12 cellular contexts compared by ENCODE assay signal in genomic region chr13:104011505-104012270, GRCh38.
DNase-seq lines count a peak whose midpoint lies in the region; ATAC-seq and TF ChIP-seq lines count a peak whose summit lies in the region.
"Had no signal": no experiment of that assay in that cellular context is flagged by ENCODE, and none has a peak within 500 bp of the region (broad histone marks: within the 10 kb centered on the region; RNA-seq: fewer than 3 reads in every experiment).

No MANE protein-coding gene starts in this region.

- WGBS in right lobe of liver (ENCODE audit: insufficient coverage, low coverage, low lambda C conversion rate, missing lambda C conversion rate) = 48% methylated on average over 18 of the region's 18 CpGs

- H3K9me3 Mint-ChIP-seq in nephron = no peaks in the 10 kb centered on the region

- peak; percentile 67 for DNase-seq in NCI-H526 treated with DMSO at 0.1 percent for 48 hours (lab: John Stamatoyannopoulos, UW)
- peak; percentile 52 for DNase-seq in ecto neural progenitor cell (ENCODE audit: low spot score)
- DNase-seq in activated effector memory CD4-positive, alpha-beta T cell treated with Interleukin-2 at 50 U/mL for 16 hours = no peak
- DNase-seq in stimulated activated naive CD8-positive, alpha-beta T cell treated with anti-CD3 and anti-CD28 coated beads, Interleukin-15, Interleukin-2, amounts not matched to agents 100 U/mL and 50 U/mL, for 24 hours = no peak
- no peak for DNase-seq in right lobe of liver
- no peak for DNase-seq in mesenteric fat pad (ENCODE audit: low spot score)
- DNase-seq: activated CD8-positive, alpha-beta memory T cell treated with anti-CD3 and anti-CD28 coated beads, Interleukin-2, amount 50 U/mL, for 4 hours; aorta; uterus had no signal

- H3K36me3 ChIP-seq in BLaER1 (no peaks in the 10 kb centered on the region), right lobe of liver (no peaks in the 10 kb centered on the region)
- H3K36me3 ChIP-seq: uterus had no signal

- peak overlapping the region; percentile 8 to 55 (median 21) for H3K4me3 Mint-ChIP-seq in nephron

- peaks cover 47% of the 10 kb centered on the region for H3K4me1 Mint-ChIP-seq in nephron

- H3K36me3 Mint-ChIP-seq in nephron (ENCODE audit: low read depth) = no peaks in the 10 kb centered on the region

- H3K27ac ChIP-seq in BLaER1 = no peak overlapping the region
- H3K27ac ChIP-seq in right lobe of liver = no peak overlapping the region
- H3K27ac ChIP-seq: uterus had no signal

- no peaks in the 10 kb centered on the region for H3K27me3 Mint-ChIP-seq in nephron (ENCODE audit: low read depth)

- H4K20me1 ChIP-seq in BLaER1 = no peaks in the 10 kb centered on the region

- TF ChIP-seq POLR2A in right lobe of liver (IDR thresholded peaks at IDR 0.05) = no peak

- no peak for ATAC-seq in stimulated activated naive CD8-positive, alpha-beta T cell treated with anti-CD3 and anti-CD28 coated beads, Interleukin-15, Interleukin-2, amounts not matched to agents 100 U/mL and 50 U/mL, for 24 hours
- no peak for ATAC-seq in right lobe of liver
- ATAC-seq: esophagus mucosa had no signal

- H3K27ac Mint-ChIP-seq in nephron = peak overlapping the region; percentile 41 to 84 (median 42)

- intact Hi-C loops in right lobe of liver (cut with DNase I) = no loop called here

- peaks cover 13% of the 10 kb centered on the region for H3K4me1 ChIP-seq in BLaER1
- H3K4me1 ChIP-seq in right lobe of liver = no peaks in the 10 kb centered on the region
- H3K4me1 ChIP-seq: uterus had no signal

- H3K27me3 ChIP-seq in BLaER1 (no peaks in the 10 kb centered on the region), right lobe of liver (no peaks in the 10 kb centered on the region)
- H3K27me3 ChIP-seq: uterus had no signal

- H3K4me2 ChIP-seq in BLaER1 = peak overlapping the region; percentile 49

- H3K9ac ChIP-seq in BLaER1 = no peak overlapping the region

- H3K9me3 ChIP-seq in BLaER1 (no peaks in the 10 kb centered on the region), right lobe of liver (no peaks in the 10 kb centered on the region)
- H3K9me3 ChIP-seq: uterus had no signal

- TF ChIP-seq CTCF in nephron (IDR thresholded peaks at IDR 0.05; ENCODE audit: unreplicated experiment in 3 of 3) (no peak), right lobe of liver (IDR thresholded peaks at IDR 0.05) (no peak)

- H3K4me3 ChIP-seq in BLaER1 (no peak overlapping the region), right lobe of liver (no peak overlapping the region)
- H3K4me3 ChIP-seq: uterus had no signal

Comparison
In these comparisons a context has a peak if more than half of its experiments do, and no peak if none do; other contexts are left out.
1. DNase-seq: peak in NCI-H526 treated with DMSO at 0.1 percent for 48 hours (single experiment) and ecto neural progenitor cell (single experiment); none in activated effector memory CD4-positive, alpha-beta T cell treated with Interleukin-2 at 50 U/mL for 16 hours (single experiment), stimulated activated naive CD8-positive, alpha-beta T cell treated with anti-CD3 and anti-CD28 coated beads, Interleukin-15, Interleukin-2, amounts not matched to agents 100 U/mL and 50 U/mL, for 24 hours (single experiment), right lobe of liver (0 of 3) and mesenteric fat pad (single experiment).